ENCODE assay signal across 20 cellular contexts in genomic region chr15:35854398-35854797, GRCh38.
"Had no signal": no experiment of that assay in that cellular context is flagged by ENCODE, and none has a peak within 500 bp of the region (broad histone marks: within the 10 kb centered on the region; RNA-seq: fewer than 3 reads in every experiment).

No MANE protein-coding gene starts in this region.

- H3K9me3 ChIP-seq: esophagus squamous epithelium, gastroesophageal sphincter, mucosa of descending colon, pancreas, prostate gland, sigmoid colon, stomach, thoracic aorta, transverse colon had no signal

- H3K4me1 ChIP-seq: esophagus squamous epithelium, gastroesophageal sphincter, neural progenitor cell, pancreas, prostate gland, sigmoid colon, stomach, transverse colon had no signal

- H3K36me3 Mint-ChIP-seq: naive thymus-derived CD8-positive, alpha-beta T cell; neural progenitor cell had no signal

- H3K9me3 Mint-ChIP-seq: neural progenitor cell had no signal

- FAIRE-seq: pancreas had no signal

- H3K27me3 ChIP-seq: esophagus squamous epithelium, gastroesophageal sphincter, neural progenitor cell, pancreas, sigmoid colon, stomach, transverse colon had no signal

- H3K27ac Mint-ChIP-seq: effector memory CD8-positive, alpha-beta T cell; neural progenitor cell had no signal

- H3K4me2 ChIP-seq: neural progenitor cell had no signal

- DNase-seq: effector memory CD8-positive, alpha-beta T cell; esophagus squamous epithelium; foreskin fibroblast; glutamatergic neuron; mucosa of descending colon; naive thymus-derived CD8-positive, alpha-beta T cell; occipital lobe; pancreas; sigmoid colon; stimulated activated CD4-positive, alpha-beta T cell treated with anti-CD3 and anti-CD28 coated beads, Interleukin-12 subunit alpha, Interleukin-12 subunit beta, amount 100 ng/mL, for 4 hours; stimulated activated naive CD4-positive, alpha-beta T cell; stomach; transverse colon had no signal

- H3K27ac ChIP-seq: esophagus squamous epithelium, gastroesophageal sphincter, neural progenitor cell, pancreas, prostate gland, sigmoid colon, skin epidermis, stomach, thoracic aorta, transverse colon had no signal

- H2AFZ ChIP-seq: neural progenitor cell had no signal

- H3K4me1 Mint-ChIP-seq: central memory CD8-positive, alpha-beta T cell; naive thymus-derived CD8-positive, alpha-beta T cell had no signal

- H3K36me3 ChIP-seq: esophagus squamous epithelium, gastroesophageal sphincter, neural progenitor cell, pancreas, prostate gland, sigmoid colon, stomach, thoracic aorta, transverse colon had no signal

- H3K4me3 Mint-ChIP-seq: central memory CD8-positive, alpha-beta T cell; effector memory CD8-positive, alpha-beta T cell; naive thymus-derived CD8-positive, alpha-beta T cell; neural progenitor cell had no signal

- H3K27me3 Mint-ChIP-seq: central memory CD8-positive, alpha-beta T cell; effector memory CD8-positive, alpha-beta T cell had no signal

- H3K9ac ChIP-seq: neural progenitor cell had no signal

- ATAC-seq: effector memory CD8-positive, alpha-beta T cell; gastroesophageal sphincter; left lobe of liver; mucosa of descending colon; naive thymus-derived CD8-positive, alpha-beta T cell; pancreas had no signal

- H3K4me3 ChIP-seq: esophagus squamous epithelium, gastroesophageal sphincter, mucosa of descending colon, neural progenitor cell, pancreas, prostate gland, sigmoid colon, skin epidermis, stomach, thoracic aorta, transverse colon had no signal
